Comparison of ENCODE assay signal across 1 cellular context in genomic region chr3:99808163-99808794, GRCh38.
TF ChIP-seq lines count a peak whose summit lies in the region.

No MANE protein-coding gene starts in this region.

TF ChIP-seq in HEK293, 187 proteins besides CTCF, POLR2A, EP300 and RAD21 (continued from another document):
- TF ChIP-seq, protein P1, sequence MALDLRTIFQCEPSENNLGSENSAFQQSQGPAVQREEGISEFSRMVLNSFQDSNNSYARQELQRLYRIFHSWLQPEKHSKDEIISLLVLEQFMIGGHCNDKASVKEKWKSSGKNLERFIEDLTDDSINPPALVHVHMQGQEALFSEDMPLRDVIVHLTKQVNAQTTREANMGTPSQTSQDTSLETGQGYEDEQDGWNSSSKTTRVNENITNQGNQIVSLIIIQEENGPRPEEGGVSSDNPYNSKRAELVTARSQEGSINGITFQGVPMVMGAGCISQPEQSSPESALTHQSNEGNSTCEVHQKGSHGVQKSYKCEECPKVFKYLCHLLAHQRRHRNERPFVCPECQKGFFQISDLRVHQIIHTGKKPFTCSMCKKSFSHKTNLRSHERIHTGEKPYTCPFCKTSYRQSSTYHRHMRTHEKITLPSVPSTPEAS (tag by site-specific recombination; IDR thresholded peaks at IDR 0.05), result no peak
- TF ChIP-seq ZNF114 (tag by site-specific recombination; IDR thresholded peaks at IDR 0.05), result no peak
